ENCODE assay signal across 1 cellular context in the genomic region with DNA sequence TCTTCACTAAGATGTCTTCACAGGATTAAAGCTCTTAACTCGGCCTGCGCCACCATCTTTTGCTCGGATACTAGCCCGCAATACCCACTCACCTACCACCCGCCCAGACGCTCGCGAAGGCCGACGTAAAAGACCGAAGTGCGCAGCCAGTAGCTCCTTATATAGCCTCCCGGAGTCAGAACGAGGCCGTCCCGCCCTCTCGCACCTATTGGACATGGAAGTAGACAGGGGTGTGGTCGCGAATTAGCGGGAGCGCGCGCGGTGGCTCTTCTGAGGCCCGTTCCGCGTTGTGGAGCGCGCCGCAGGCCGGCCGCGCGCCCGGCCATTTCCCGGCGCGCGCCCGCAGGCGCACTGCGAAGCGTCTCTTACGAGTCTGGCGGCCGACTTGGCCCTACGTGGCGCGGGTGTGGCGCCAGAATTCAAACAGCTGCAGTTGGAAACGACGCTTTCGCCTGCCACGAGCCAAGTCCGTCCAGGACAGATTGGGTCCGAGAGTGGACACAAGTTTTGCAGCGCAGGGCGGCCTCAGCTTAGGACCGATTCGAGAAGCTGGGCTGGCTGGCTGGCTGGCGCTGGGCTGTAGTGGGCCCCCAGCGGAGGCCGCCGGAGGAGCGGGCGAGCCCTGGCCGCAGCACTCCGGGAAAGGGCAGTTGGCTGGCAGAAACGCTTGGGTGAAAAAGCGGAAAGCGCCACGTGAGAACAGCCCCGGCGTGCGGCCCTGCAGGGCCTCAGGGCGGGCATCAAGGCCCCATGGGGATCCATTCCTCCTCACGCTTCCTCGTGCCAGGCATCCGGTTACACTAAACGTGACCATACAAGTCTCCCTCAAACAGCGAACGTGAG.
TF ChIP-seq lines count a peak whose summit lies in the region.

No MANE protein-coding gene starts in this region.

TF ChIP-seq in HepG2, 621 proteins besides CTCF, POLR2A, EP300 and RAD21 (continued from another document and continues in another):
- peak; percentile 82 for TF ChIP-seq ZGPAT (CRISPR knock-in tag; IDR thresholded peaks at IDR 0.05)
- TF ChIP-seq SUZ12 (IDR thresholded peaks at IDR 0.05; ENCODE audit: low read depth, low read length) = no peak
- TF ChIP-seq TCF12 (IDR thresholded peaks at IDR 0.05) = no peak
- no peak; the same call in 1 of the 2 replicates for TF ChIP-seq TCF12 (CRISPR knock-in tag; IDR thresholded peaks at IDR 0.05)
- no peak for TF ChIP-seq ATRX (CRISPR knock-in tag; IDR thresholded peaks at IDR 0.05; ENCODE audit: borderline replicate concordance)
- peak in 1 of 2 experiments; percentile 83; a peak in 2 of 4 replicates for TF ChIP-seq REST (IDR thresholded peaks at IDR 0.05; ENCODE audit: borderline replicate concordance in 1 of 2, low read depth in 1 of 2, low read length in 2 of 2)
- TF ChIP-seq ZNF577 (CRISPR knock-in tag; IDR thresholded peaks at IDR 0.05; ENCODE audit: borderline replicate concordance, low read depth) = no peak
- peak; percentile 67; the same call in 1 of the 2 replicates for TF ChIP-seq SOX5 (CRISPR knock-in tag; IDR thresholded peaks at IDR 0.05; ENCODE audit: borderline replicate concordance)
- TF ChIP-seq MLLT10 (CRISPR knock-in tag; IDR thresholded peaks at IDR 0.05) = no peak
- 0 out of 2 replicates have a peak, but pooled peaks have one; percentile 74 for TF ChIP-seq U2AF2 (IDR thresholded peaks at IDR 0.05; ENCODE audit: low read depth, low read length)
- peak; percentile 95; the same call in 1 of the 2 replicates for TF ChIP-seq ZNF790 (CRISPR knock-in tag; IDR thresholded peaks at IDR 0.05; ENCODE audit: borderline replicate concordance)
- TF ChIP-seq ZNF234 (CRISPR knock-in tag; conservative IDR thresholded peaks at IDR 0.05) = peak; percentile 75
- TF ChIP-seq, protein P1, sequence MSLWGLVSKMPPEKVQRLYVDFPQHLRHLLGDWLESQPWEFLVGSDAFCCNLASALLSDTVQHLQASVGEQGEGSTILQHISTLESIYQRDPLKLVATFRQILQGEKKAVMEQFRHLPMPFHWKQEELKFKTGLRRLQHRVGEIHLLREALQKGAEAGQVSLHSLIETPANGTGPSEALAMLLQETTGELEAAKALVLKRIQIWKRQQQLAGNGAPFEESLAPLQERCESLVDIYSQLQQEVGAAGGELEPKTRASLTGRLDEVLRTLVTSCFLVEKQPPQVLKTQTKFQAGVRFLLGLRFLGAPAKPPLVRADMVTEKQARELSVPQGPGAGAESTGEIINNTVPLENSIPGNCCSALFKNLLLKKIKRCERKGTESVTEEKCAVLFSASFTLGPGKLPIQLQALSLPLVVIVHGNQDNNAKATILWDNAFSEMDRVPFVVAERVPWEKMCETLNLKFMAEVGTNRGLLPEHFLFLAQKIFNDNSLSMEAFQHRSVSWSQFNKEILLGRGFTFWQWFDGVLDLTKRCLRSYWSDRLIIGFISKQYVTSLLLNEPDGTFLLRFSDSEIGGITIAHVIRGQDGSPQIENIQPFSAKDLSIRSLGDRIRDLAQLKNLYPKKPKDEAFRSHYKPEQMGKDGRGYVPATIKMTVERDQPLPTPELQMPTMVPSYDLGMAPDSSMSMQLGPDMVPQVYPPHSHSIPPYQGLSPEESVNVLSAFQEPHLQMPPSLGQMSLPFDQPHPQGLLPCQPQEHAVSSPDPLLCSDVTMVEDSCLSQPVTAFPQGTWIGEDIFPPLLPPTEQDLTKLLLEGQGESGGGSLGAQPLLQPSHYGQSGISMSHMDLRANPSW (CRISPR knock-in tag; IDR thresholded peaks at IDR 0.05; ENCODE audit: borderline replicate concordance) = peak; percentile 84; the same call in 1 of the 2 replicates
- peak; percentile 47; the same call in 1 of the 2 replicates for TF ChIP-seq ZNF841 (CRISPR knock-in tag; IDR thresholded peaks at IDR 0.05; ENCODE audit: borderline replicate concordance)
- TF ChIP-seq FUBP1 (CRISPR knock-in tag; IDR thresholded peaks at IDR 0.05; ENCODE audit: borderline replicate concordance) = no peak; the same call in 1 of the 2 replicates
- 0 out of 2 replicates have a peak, but pooled peaks have one; percentile 63 for TF ChIP-seq EED (CRISPR knock-in tag; IDR thresholded peaks at IDR 0.05)
- TF ChIP-seq ZNF766 (CRISPR knock-in tag; IDR thresholded peaks at IDR 0.05; ENCODE audit: borderline replicate concordance) = peak; percentile 14; the same call in 1 of the 2 replicates
- TF ChIP-seq GPN1 (CRISPR knock-in tag; IDR thresholded peaks at IDR 0.05; ENCODE audit: borderline replicate concordance) = no peak
- TF ChIP-seq HDAC2 (CRISPR knock-in tag; IDR thresholded peaks at IDR 0.05) = peak; percentile 58; the same call in 1 of the 2 replicates
- TF ChIP-seq ZFP62 (CRISPR knock-in tag; IDR thresholded peaks at IDR 0.05) = no peak
- TF ChIP-seq CREBL2 (CRISPR knock-in tag; IDR thresholded peaks at IDR 0.05; ENCODE audit: borderline replicate concordance) = no peak
- TF ChIP-seq ZNF251 (CRISPR knock-in tag; IDR thresholded peaks at IDR 0.05) = no peak
- no peak for TF ChIP-seq ZNF629 (CRISPR knock-in tag; conservative IDR thresholded peaks at IDR 0.05)
- TF ChIP-seq IRF1 (CRISPR knock-in tag; IDR thresholded peaks at IDR 0.05; ENCODE audit: low read depth) = 0 out of 2 replicates have a peak, but pooled peaks have one; percentile 45
- no peak; the same call in 1 of the 2 replicates for TF ChIP-seq NFKBIZ (CRISPR knock-in tag; IDR thresholded peaks at IDR 0.05)
- TF ChIP-seq MATR3 (CRISPR knock-in tag; IDR thresholded peaks at IDR 0.05) = no peak
- peak; percentile 40; the same call in 1 of the 2 replicates for TF ChIP-seq ZNF275 (CRISPR knock-in tag; IDR thresholded peaks at IDR 0.05; ENCODE audit: borderline replicate concordance)
- peak; percentile 36; the same call in 1 of the 2 replicates for TF ChIP-seq ZNF776 (CRISPR knock-in tag; IDR thresholded peaks at IDR 0.05)
- TF ChIP-seq DNMT1 (CRISPR knock-in tag; IDR thresholded peaks at IDR 0.05) = no peak; the same call in 1 of the 2 replicates
- TF ChIP-seq ZBTB7B (CRISPR knock-in tag; IDR thresholded peaks at IDR 0.05) = peak; percentile 84; the same call in 1 of the 2 replicates
- no peak for TF ChIP-seq PHF20 (CRISPR knock-in tag; IDR thresholded peaks at IDR 0.05)
- no peak for TF ChIP-seq ZNF674 (CRISPR knock-in tag; IDR thresholded peaks at IDR 0.05; ENCODE audit: low read depth)
- TF ChIP-seq ATF6 (CRISPR knock-in tag; conservative IDR thresholded peaks at IDR 0.05) = peak; percentile 92
- 0 out of 2 replicates have a peak, but pooled peaks have one; percentile 17 for TF ChIP-seq NCOA1 (CRISPR knock-in tag; IDR thresholded peaks at IDR 0.05)
- peak; percentile 95 for TF ChIP-seq BORCS8-MEF2B (CRISPR knock-in tag; IDR thresholded peaks at IDR 0.05)
- no peak for TF ChIP-seq CCAR2 (optimal IDR thresholded peaks at IDR 0.05; ENCODE audit: low read depth, low read length)
- no peak for TF ChIP-seq SETDB1 (CRISPR knock-in tag; IDR thresholded peaks at IDR 0.05; ENCODE audit: borderline replicate concordance)
- 0 out of 2 replicates have a peak, but pooled peaks have one; percentile 39 for TF ChIP-seq ZSCAN12 (CRISPR knock-in tag; IDR thresholded peaks at IDR 0.05)
- TF ChIP-seq ZNF777 (CRISPR knock-in tag; IDR thresholded peaks at IDR 0.05) = peak; percentile 67
- peak; percentile 94 for TF ChIP-seq ZNF747 (CRISPR knock-in tag; IDR thresholded peaks at IDR 0.05; ENCODE audit: borderline replicate concordance)
- TF ChIP-seq FOXP4 (CRISPR knock-in tag; IDR thresholded peaks at IDR 0.05) = peak; percentile 34; the same call in 1 of the 2 replicates
- TF ChIP-seq KLF12 (CRISPR knock-in tag; IDR thresholded peaks at IDR 0.05; ENCODE audit: borderline replicate concordance) = peak; percentile 85
